In genomic region chr18:74598350-74599001, GRCh38 we compare ENCODE assay signal across 8 cellular contexts. TPM values are rescaled to one million over a fixed set of nuclear protein-coding genes. Genes with fewer than 3 reads are reported as not detected.
DNase-seq lines count a peak whose midpoint lies in the region; ATAC-seq and TF ChIP-seq lines count a peak whose summit lies in the region.

No MANE protein-coding gene starts in this region.

- H3K9me3 ChIP-seq in RWPE2 (ENCODE audit: severe bottlenecking) (no peaks in the 10 kb centered on the region), upper lobe of left lung (no peaks in the 10 kb centered on the region)

- WGBS in upper lobe of left lung, 2 donors: 0% methylated on average over 3 to 20 of the region's 44 CpGs

- DNase-seq in DMS 273 treated with DMSO at 0.1 percent for 48 hours (lab: John Stamatoyannopoulos, UW) (peak; percentile 28), HPDE6-E6E7 (ENCODE audit: extremely low spot score) (peak; percentile 25), RWPE2 (ENCODE audit: low spot score) (no peak), Right ventricle myocardium inferior (ENCODE audit: missing footprints) (peak; percentile 69), posterior cingulate gyrus (peak; percentile 25 to 90 (median 46)), upper lobe of left lung (peak; percentile 59 to 91)
- DNase-seq in activated naive CD4-positive, alpha-beta T cell (lab: John Stamatoyannopoulos, UW): peak; percentile 30 to 66 (median 46)

- H3K4me3 ChIP-seq in RWPE2 (ENCODE audit: severe bottlenecking) (peak overlapping the region; percentile 88), upper lobe of left lung (peak overlapping the region; percentile 94 to 99 (median 96))

- H3K27me3 ChIP-seq in RWPE2 (ENCODE audit: insufficient read depth, poor library complexity, severe bottlenecking) (no peaks in the 10 kb centered on the region), upper lobe of left lung (no peaks in the 10 kb centered on the region)

- peak overlapping the region; percentile 80 for H3K27ac ChIP-seq in RWPE2 (ENCODE audit: poor library complexity, severe bottlenecking)
- peak overlapping the region; percentile 99 for H3K27ac ChIP-seq in upper lobe of left lung

- TF ChIP-seq POLR2A in upper lobe of left lung (IDR thresholded peaks at IDR 0.05): peak in 1 of 4 donors; percentile 23

- H3K4me1 ChIP-seq in RWPE2 (ENCODE audit: insufficient read depth, poor library complexity, severe bottlenecking): peaks cover 7% of the 10 kb centered on the region
- H3K4me1 ChIP-seq in upper lobe of left lung: peaks cover 29 to 42% (median 30%) of the 10 kb centered on the region in 4 donors

- intact Hi-C loops in Right ventricle myocardium inferior (cut with DNase I) (loop anchor here (5.0 kb wide), 1 partner anchor 614 kb away; the partner anchor contains the start of gene TSHZ1), posterior cingulate gyrus (cut with DNase I) (no loop called here)

- ATAC-seq in GM19468 (IDR thresholded peaks at IDR 0.05; ENCODE audit: extremely low read depth, unreplicated experiment) (peak; percentile 34), RWPE2 (ENCODE audit: low read depth) (peak; percentile 44), Right ventricle myocardium inferior (peak; percentile 42), upper lobe of left lung (ENCODE audit: low FRiP score in 2 of 2) (peak; percentile 64 to 65)

- no peak for TF ChIP-seq CTCF in RWPE2 (IDR thresholded peaks at IDR 0.05; ENCODE audit: poor library complexity, severe bottlenecking)
- TF ChIP-seq CTCF in upper lobe of left lung (IDR thresholded peaks at IDR 0.05): peak in 2 of 6 experiments; percentile 33 to 52

- TF ChIP-seq EP300 in upper lobe of left lung (IDR thresholded peaks at IDR 0.05): no peak

- H3K36me3 ChIP-seq in RWPE2 (ENCODE audit: low read depth) (peaks cover 5% of the 10 kb centered on the region; the same call in 1 of the 2 replicates), upper lobe of left lung (peaks cover 0 to 2% (median 0%) of the 10 kb centered on the region in 4 donors)

RNA-seq across cellular contexts. Expression of gene ZNF407, which starts 0.8 kb away (rescaled TPM):
- total RNA-seq in Right ventricle myocardium inferior: 10.7 TPM
- 10 to 100 TPM; 12.2 to 77.5 (median 17.1) TPM for total RNA-seq in upper lobe of left lung
